Comparison of ENCODE assay signal across 13 cellular contexts in the genomic region with DNA sequence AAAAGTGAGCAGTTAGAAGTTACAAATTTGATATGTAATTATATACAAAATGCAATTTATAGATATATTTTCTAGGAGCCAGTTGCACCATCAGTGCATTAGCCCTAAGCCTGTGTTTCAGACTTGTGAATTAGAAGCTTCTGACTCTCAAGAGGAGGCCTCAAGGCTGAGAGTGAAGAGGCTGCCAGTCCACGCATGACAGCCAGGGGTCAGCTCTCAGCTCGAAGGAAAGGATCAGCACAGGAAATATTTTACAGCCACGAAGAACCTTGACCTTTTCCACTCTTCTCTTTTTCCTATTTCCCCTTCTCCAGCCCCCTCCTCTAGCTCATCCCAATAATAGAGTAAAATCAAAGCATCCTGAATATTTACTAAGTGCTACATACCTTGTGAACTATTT.
DNase-seq lines count a peak whose midpoint lies in the region; ATAC-seq, FAIRE-seq and TF ChIP-seq lines count a peak whose summit lies in the region.
"Had no signal": no experiment of that assay in that cellular context is flagged by ENCODE, and none has a peak within 500 bp of the region (broad histone marks: within the 10 kb centered on the region; RNA-seq: fewer than 3 reads in every experiment).

No MANE protein-coding gene starts in this region.

- no peaks in the 10 kb centered on the region for H3K27me3 ChIP-seq in AG04450 (ENCODE audit: control insufficient read depth, insufficient read depth, low read length)
- H3K27me3 ChIP-seq in adrenal gland = no peaks in the 10 kb centered on the region

- intact Hi-C loops in adrenal gland (cut with DNase I) (no loop called here), natural killer cell (cut with micrococcal nuclease) (no loop called here)

- H3K9me3 ChIP-seq in AG04450 (ENCODE audit: control insufficient read depth, insufficient read depth, low read length) (0 out of 2 replicates have a peak, but pooled peaks cover under 1% of the 10 kb centered on the region), adrenal gland (replicated peaks in 1 of 3) (no peaks in the 10 kb centered on the region)
- H3K9me3 ChIP-seq: psoas muscle had no signal

- ATAC-seq in natural killer cell = no peak
- ATAC-seq in HG03565 (IDR thresholded peaks at IDR 0.05; ENCODE audit: unreplicated experiment) = no peak
- ATAC-seq: psoas muscle had no signal

- no peak for TF ChIP-seq POLR2A in adrenal gland (IDR thresholded peaks at IDR 0.05)

- no peak overlapping the region for H3K4me3 ChIP-seq in AG04450 (ENCODE audit: low read depth, low read length)
- no peak overlapping the region for H3K4me3 ChIP-seq in adrenal gland
- H3K4me3 ChIP-seq: psoas muscle had no signal

- H3K4me3 Mint-ChIP-seq in natural killer cell = no peak overlapping the region
- H3K4me3 Mint-ChIP-seq: activated naive CD4-positive, alpha-beta T cell treated with anti-CD3 and anti-CD28 coated beads for 36 hours had no signal

- H3K36me3 Mint-ChIP-seq in natural killer cell = no peaks in the 10 kb centered on the region

- CTCF ChIA-PET in AG04450 (lab: Charles Lee) = interaction anchor here (0.6 to 1.4 kb wide), 3 partner anchors 10 to 1876 kb away, joined by 3 to 5 read pairs (median 3); no protein-coding TSS in a partner anchor

- no peaks in the 10 kb centered on the region for H3K36me3 ChIP-seq in adrenal gland (replicated peaks in 1 of 2)

- WGBS in adrenal gland, 4 donors = 12 to 26% (median 22%) methylated on average over 3 of the region's 3 CpGs

- DNase-seq in AG04450 (ENCODE audit: low read depth, low spot score) = no peak
- peak; percentile 26 for DNase-seq in HTR-8/SVneo (ENCODE audit: insufficient read length, low spot score)
- DNase-seq in adrenal gland = peak in 2 of 7 donors; percentile 3 to 26
- DNase-seq in kidney tubule cell (ENCODE audit: low spot score) = peak; percentile 41
- DNase-seq in natural killer cell = no peak
- DNase-seq in pons (ENCODE audit: low spot score) = no peak
- DNase-seq in NCI-H2029 (lab: John Stamatoyannopoulos, UW) = no peak
- DNase-seq: activated naive CD4-positive, alpha-beta T cell treated with anti-CD3 and anti-CD28 coated beads for 36 hours; DMS79; NCI-H1092 treated with DMSO at 0.1 percent for 48 hours; psoas muscle; T-helper 2 cell had no signal

- no peaks in the 10 kb centered on the region for H3K4me1 ChIP-seq in adrenal gland (replicated peaks in 1 of 2)
- H3K4me1 ChIP-seq: psoas muscle had no signal

- no peaks in the 10 kb centered on the region for H3K4me1 Mint-ChIP-seq in natural killer cell

- peaks cover 6 to 8% of the 10 kb centered on the region in 2 donors for H3K9me3 Mint-ChIP-seq in natural killer cell

- POLR2A ChIA-PET in AG04450 (lab: Yijun Ruan, JAX) = no interaction called here

- H3K27ac ChIP-seq in AG04450 (ENCODE audit: low read depth, low read length) = no peak overlapping the region
- no peak overlapping the region for H3K27ac ChIP-seq in adrenal gland
- H3K27ac ChIP-seq: psoas muscle had no signal

- FAIRE-seq in HTR-8/SVneo (lab: Jason Lieb, UNC) = no peak

- no peak overlapping the region for H3K27ac Mint-ChIP-seq in natural killer cell
- H3K27ac Mint-ChIP-seq: activated naive CD4-positive, alpha-beta T cell treated with anti-CD3 and anti-CD28 coated beads for 36 hours had no signal

- TF ChIP-seq CTCF in AG04450 (IDR thresholded peaks at IDR 0.05; ENCODE audit: low read depth, low read length) (peak; percentile 48), adrenal gland (IDR thresholded peaks at IDR 0.05) (peak in 4 of 6 experiments; percentile 13 to 37 (median 22)), natural killer cell (IDR thresholded peaks at IDR 0.05) (no peak)

- no peaks in the 10 kb centered on the region for H3K27me3 Mint-ChIP-seq in natural killer cell (ENCODE audit: low read depth in 2 of 2)

Comparison
In these comparisons a context has a peak if more than half of its experiments do, and no peak if none do; other contexts are left out.
1. DNase-seq: peak in HTR-8/SVneo (single experiment) and kidney tubule cell (single experiment); none in AG04450 (single experiment), natural killer cell (single experiment), pons (single experiment) and NCI-H2029 (single experiment).